ENCODE assay signal across 1 cellular context in genomic region chr1:167784876-167785550, GRCh38.
TF ChIP-seq lines count a peak whose summit lies in the region.

No MANE protein-coding gene starts in this region.

TF ChIP-seq in K562, 482 proteins besides CTCF, POLR2A, EP300 and RAD21 (continued from another document):
- TF ChIP-seq CBX8 (IDR thresholded peaks at IDR 0.05; ENCODE audit: borderline replicate concordance, extremely low read depth, low read depth, low read length, poor library complexity, severe bottlenecking), result no peak
- no peak for TF ChIP-seq CC2D1A (IDR thresholded peaks at IDR 0.05)
- no peak for TF ChIP-seq NUFIP1 (IDR thresholded peaks at IDR 0.05; ENCODE audit: partially characterized antibody)
- TF ChIP-seq RCOR1 (IDR thresholded peaks at IDR 0.05; ENCODE audit: borderline replicate concordance in 1 of 2, low read depth in 2 of 2, low read length in 2 of 2), result no peak
- TF ChIP-seq BRD4 (IDR thresholded peaks at IDR 0.05), result no peak
- TF ChIP-seq CBX3 (IDR thresholded peaks at IDR 0.05; ENCODE audit: borderline replicate concordance in 1 of 2, low read length in 2 of 2), result no peak
- TF ChIP-seq ZNF586 (CRISPR knock-in tag; conservative IDR thresholded peaks at IDR 0.05), result no peak
- no peak for TF ChIP-seq CCNT2 (IDR thresholded peaks at IDR 0.05; ENCODE audit: borderline replicate concordance, extremely low read depth, insufficient read length, low read depth, low read length)
- TF ChIP-seq BMI1 (IDR thresholded peaks at IDR 0.05; ENCODE audit: low read length), result no peak
- no peak for TF ChIP-seq ZNF77 (CRISPR knock-in tag; IDR thresholded peaks at IDR 0.05)
